In the genomic region with DNA sequence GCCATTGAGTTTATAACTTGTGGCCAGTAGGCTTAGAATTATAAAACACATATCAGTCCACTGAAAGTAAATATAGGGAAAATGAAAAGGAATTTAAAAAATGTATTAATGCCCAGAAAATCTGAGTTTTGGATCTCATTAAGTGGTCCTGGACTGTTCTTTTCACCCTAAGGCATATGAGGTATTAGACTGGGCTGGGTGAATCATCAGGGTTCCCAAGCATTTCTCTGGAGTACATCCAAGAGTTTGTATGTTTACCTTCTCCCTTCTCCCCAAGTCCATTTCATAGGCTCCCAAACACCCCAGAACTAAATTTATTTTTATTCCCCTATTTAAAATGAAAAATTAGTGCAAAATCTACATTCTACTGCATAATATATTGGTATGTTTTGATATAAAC, we compare ENCODE assay signal across 15 cellular contexts. TPM values are rescaled to one million over a fixed set of nuclear protein-coding genes. Genes with fewer than 3 reads are reported as not detected.
"Had no signal": no experiment of that assay in that cellular context is flagged by ENCODE, and none has a peak within 500 bp of the region (broad histone marks: within the 10 kb centered on the region; RNA-seq: fewer than 3 reads in every experiment).

No MANE protein-coding gene starts in this region.

- H3K4me1 ChIP-seq: right atrium auricular region, thyroid gland, uterus had no signal

- H3K4me3 ChIP-seq: right atrium auricular region, thyroid gland, uterus had no signal

- H3K27ac ChIP-seq: right atrium auricular region, thyroid gland, uterus had no signal

- ATAC-seq: activated T-cell treated with anti-CD3 and anti-CD28 coated beads, Interleukin-2, amount 50 U/mL, for 4 hours; effector memory CD8-positive, alpha-beta T cell; naive thymus-derived CD4-positive, alpha-beta T cell had no signal

- H3K27me3 ChIP-seq: right atrium auricular region, thyroid gland, uterus had no signal

- DNase-seq: activated CD4-positive, alpha-beta memory T cell treated with anti-CD3 and anti-CD28 coated beads for 36 hours; activated gamma-delta T cell; activated T-cell treated with anti-CD3 and anti-CD28 coated beads, Interleukin-2, amount 50 U/mL, for 4 hours; aorta; effector memory CD8-positive, alpha-beta T cell; hippocampal formation; left cardiac atrium; naive thymus-derived CD4-positive, alpha-beta T cell; small intestine; thyroid gland; uterus had no signal

- H3K9me3 ChIP-seq: thyroid gland, uterus had no signal

- H3K36me3 ChIP-seq: right atrium auricular region, thyroid gland, uterus had no signal

RNA-seq across cellular contexts. Expression of a gene that starts 31.9 kb away (rescaled TPM):
- total RNA-seq: activated CD4-positive, alpha-beta memory T cell treated with anti-CD3 and anti-CD28 coated beads for 36 hours; epithelial cell of proximal tubule; glomerular endothelial cell; lung microvascular endothelial cell; right atrium auricular region; thyroid gland had no signal
- polyA plus RNA-seq: naive thymus-derived CD4-positive, alpha-beta T cell had no signal
